ENCODE assay signal across 8 cellular contexts in the genomic region with DNA sequence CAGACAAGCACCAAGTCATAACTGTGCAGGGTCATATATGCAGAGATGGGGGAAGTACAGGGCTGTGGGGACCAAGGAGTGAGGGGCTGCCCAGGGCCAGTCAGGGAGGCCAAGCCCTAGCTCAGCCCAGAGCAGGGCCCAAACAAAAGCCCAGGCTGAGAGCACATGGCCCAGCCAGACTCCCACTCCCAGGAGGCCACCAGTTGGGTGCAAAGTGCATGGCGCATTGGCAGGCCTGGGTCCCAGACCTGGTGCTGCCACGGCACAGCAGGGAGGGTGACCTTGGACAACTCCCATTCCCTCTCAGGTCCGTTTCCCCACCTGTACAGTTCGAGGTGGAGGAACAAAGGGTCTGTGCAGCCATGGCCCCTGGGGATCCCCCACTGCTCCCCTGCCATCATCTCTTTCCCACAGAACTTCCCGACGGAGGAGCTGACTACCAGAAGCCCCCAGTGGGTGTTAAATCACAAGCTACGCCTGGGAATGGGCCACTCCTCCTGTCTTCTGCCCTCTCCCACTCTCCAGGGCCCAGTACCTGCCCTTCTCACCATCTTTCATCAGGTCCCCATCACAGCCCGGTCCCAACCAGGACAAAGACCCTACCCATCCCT. TPM values are rescaled to one million over a fixed set of nuclear protein-coding genes. Genes with fewer than 3 reads are reported as not detected.
A peak's percentile ranks its signal among the peaks of the same experiment; 100 is the strongest.
DNase-seq lines count a peak whose midpoint lies in the region; TF ChIP-seq lines count a peak whose summit lies in the region.

No MANE protein-coding gene starts in this region.

- H3K27ac ChIP-seq in HUES48 (ENCODE audit: low read depth, low read length) (peak overlapping the region; percentile 93), stomach smooth muscle (ENCODE audit: low read length) (peak overlapping the region; percentile 60)

- H3K27me3 ChIP-seq in HUES48 (ENCODE audit: control insufficient read depth, insufficient read depth, low read length): no peaks in the 10 kb centered on the region
- H3K27me3 ChIP-seq in kidney epithelial cell (ENCODE audit: control insufficient read depth, insufficient read depth, low read length): no peaks in the 10 kb centered on the region
- no peaks in the 10 kb centered on the region for H3K27me3 ChIP-seq in stomach smooth muscle (ENCODE audit: control insufficient read depth in 1 of 2, insufficient read depth in 2 of 2, low read length in 2 of 2)

- H3K9ac ChIP-seq in HUES48 (ENCODE audit: low read depth, low read length) (peak overlapping the region; percentile 93), stomach smooth muscle (ENCODE audit: low read length in 2 of 2) (peak overlapping the region; percentile 15 to 36)

- POLR2A ChIA-PET in GM10248 (lab: Yijun Ruan, JAX): interaction anchor here (0.5 to 1.4 kb wide), 2 partner anchors 24 to 27 kb away, joined by 4 read pairs; partner anchors contain the start of gene THOC5

- H3K4me1 ChIP-seq in HUES48 (ENCODE audit: control insufficient read depth, insufficient read depth, low read length): peaks cover 13% of the 10 kb centered on the region
- peaks cover 4% of the 10 kb centered on the region for H3K4me1 ChIP-seq in stomach smooth muscle (ENCODE audit: control insufficient read depth, insufficient read depth, low read length)

- CTCF ChIA-PET in GM10248 (lab: Yijun Ruan, JAX): interaction anchor here (1.3 kb wide), 1 partner anchor 9 kb away, joined by 8 read pairs; no protein-coding TSS in a partner anchor

- DNase-seq in GM10248 (ENCODE audit: extremely low spot score) (peak; percentile 49), astrocyte of the cerebellum (ENCODE audit: low read depth) (no peak), kidney epithelial cell (ENCODE audit: low read depth) (no peak), GF-D8 (lab: John Stamatoyannopoulos, UW) (no peak), mesenteric fat pad (ENCODE audit: low spot score) (no peak), T-helper 9 cell (no peak)

- H3K4me3 ChIP-seq in HUES48 (ENCODE audit: low read depth, low read length): peak overlapping the region; percentile 90
- peak overlapping the region; percentile 69 for H3K4me3 ChIP-seq in astrocyte of the cerebellum (ENCODE audit: low read depth, low read length)
- peak overlapping the region; percentile 61 for H3K4me3 ChIP-seq in kidney epithelial cell (ENCODE audit: low read depth, low read length)
- peak overlapping the region; percentile 63 to 74 for H3K4me3 ChIP-seq in stomach smooth muscle (ENCODE audit: low read length in 2 of 2)

- TF ChIP-seq CTCF in GM10248 (IDR thresholded peaks at IDR 0.05; ENCODE audit: control extremely low read depth, extremely low read depth, low read depth, missing control alignments) (no peak), astrocyte of the cerebellum (IDR thresholded peaks at IDR 0.05; ENCODE audit: low read depth, low read length, missing control alignments) (no peak), kidney epithelial cell (IDR thresholded peaks at IDR 0.05; ENCODE audit: insufficient read depth, low read length, poor library complexity, severe bottlenecking) (no peak)

- H3K36me3 ChIP-seq in HUES48 (ENCODE audit: control insufficient read depth, insufficient read depth, low read length) (peaks cover 14% of the 10 kb centered on the region), kidney epithelial cell (ENCODE audit: control insufficient read depth, insufficient read depth, low read length) (no peaks in the 10 kb centered on the region), stomach smooth muscle (ENCODE audit: control insufficient read depth in 2 of 2, insufficient read depth in 2 of 2, low read length in 2 of 2) (no peaks in the 10 kb centered on the region)

- H3K9me3 ChIP-seq in HUES48 (ENCODE audit: control insufficient read depth, insufficient read depth, low read length): no peaks in the 10 kb centered on the region
- H3K9me3 ChIP-seq in stomach smooth muscle (ENCODE audit: control insufficient read depth in 2 of 2, low read length in 2 of 2): no peaks in the 10 kb centered on the region

- in situ Hi-C loops in astrocyte of the cerebellum (cut with HindIII; ENCODE audit: low sequenced_read_pairs): no loop called here

RNA-seq across cellular contexts. Expression of gene NIPSNAP1, which starts 0.6 kb away (rescaled TPM):
- 102 and 111 TPM in 2 replicates for total RNA-seq in kidney epithelial cell
- total RNA-seq in mesenteric fat pad: 7.9 TPM

RNA-seq across cellular contexts. Expression of gene NF2, which starts 23.1 kb away (rescaled TPM):
- total RNA-seq in kidney epithelial cell (110 and 111 TPM in 2 replicates), mesenteric fat pad (34.1 TPM)

RNA-seq across cellular contexts. Expression of gene THOC5, which starts 26.7 kb away (rescaled TPM):
- total RNA-seq in kidney epithelial cell: 51.6 and 53.9 TPM in 2 replicates
- 33.3 TPM for total RNA-seq in mesenteric fat pad

Comparison
In these comparisons a context has a peak if more than half of its experiments do, and no peak if none do; other contexts are left out.
1. RNA of gene NIPSNAP1, which starts 0.6 kb away (total RNA-seq): 102 to 111 TPM in kidney epithelial cell; 7.9 TPM in mesenteric fat pad (single experiment); every median in the first group is over 10 times any median in the second.
2. Peak in every context shown above with its lines, with median percentiles within 50 percentile points of each other: H3K4me3 ChIP-seq.